ENCODE assay signal across 18 cellular contexts in genomic region chr2:119383410-119384140, GRCh38. TPM values are rescaled to one million over a fixed set of nuclear protein-coding genes. Genes with fewer than 3 reads are reported as not detected.
DNase-seq lines count a peak whose midpoint lies in the region; ATAC-seq and TF ChIP-seq lines count a peak whose summit lies in the region.
"Had no signal": no experiment of that assay in that cellular context is flagged by ENCODE, and none has a peak within 500 bp of the region (broad histone marks: within the 10 kb centered on the region; RNA-seq: fewer than 3 reads in every experiment).

No MANE protein-coding gene starts in this region.

- TF ChIP-seq POLR2A in erythroblast (IDR thresholded peaks at IDR 0.05; ENCODE audit: low read length), result no peak

- intact Hi-C loops in colonic mucosa (cut with DNase I), result no loop called here

- no peak for ATAC-seq in HG02588 (IDR thresholded peaks at IDR 0.05; ENCODE audit: unreplicated experiment)
- no peak for ATAC-seq in activated naive CD4-positive, alpha-beta T cell treated with anti-CD3 and anti-CD28 coated beads, Interleukin-2, amount 50 U/mL, for 72 hours
- ATAC-seq: GM12878 had no signal

- peaks cover 0 to 4% of the 10 kb centered on the region in 2 donors for H3K9me3 Mint-ChIP-seq in activated naive CD4-positive, alpha-beta T cell treated with anti-CD3 and anti-CD28 coated beads, Interleukin-2, amount 50 U/mL, for 72 hours
- H3K9me3 Mint-ChIP-seq: activated naive CD4-positive, alpha-beta T cell treated with anti-CD3 and anti-CD28 coated beads, Interleukin-2, amount 50 U/mL, for 24 hours had no signal

- H3K36me3 ChIP-seq in BE2C (no peaks in the 10 kb centered on the region), colonic mucosa (no peaks in the 10 kb centered on the region)
- H3K36me3 ChIP-seq: HAP-1, thoracic aorta had no signal

- H3K9ac ChIP-seq in colonic mucosa (ENCODE audit: low read depth in 2 of 2, low read length in 2 of 2), result no peak overlapping the region

- in situ Hi-C loops in ACHN (cut with HindIII; ENCODE audit: low pct_ligation_motif_present, low pct_unique_long_range_greater_than_20kb, low sequenced_read_pairs), result no loop called here

- H3K27me3 ChIP-seq in BE2C (no peaks in the 10 kb centered on the region), colonic mucosa (no peaks in the 10 kb centered on the region)

- no peaks in the 10 kb centered on the region for H3K9me3 ChIP-seq in BE2C
- no peaks in the 10 kb centered on the region for H3K9me3 ChIP-seq in colonic mucosa
- H3K9me3 ChIP-seq: HAP-1, thoracic aorta had no signal

- H3K27ac Mint-ChIP-seq in activated naive CD4-positive, alpha-beta T cell treated with anti-CD3 and anti-CD28 coated beads, Interleukin-2, amount 50 U/mL, for 72 hours, result no peak overlapping the region
- H3K27ac Mint-ChIP-seq: activated naive CD4-positive, alpha-beta T cell treated with anti-CD3 and anti-CD28 coated beads, Interleukin-2, amount 50 U/mL, for 24 hours had no signal

- H3K27ac ChIP-seq in colonic mucosa, result no peak overlapping the region
- H3K27ac ChIP-seq: thoracic aorta had no signal

- peaks cover 4% of the 10 kb centered on the region in 2 donors for H3K36me3 Mint-ChIP-seq in activated naive CD4-positive, alpha-beta T cell treated with anti-CD3 and anti-CD28 coated beads, Interleukin-2, amount 50 U/mL, for 72 hours
- H3K36me3 Mint-ChIP-seq: activated naive CD4-positive, alpha-beta T cell treated with anti-CD3 and anti-CD28 coated beads, Interleukin-2, amount 50 U/mL, for 24 hours had no signal

- DNase-seq in BE2C (peak; percentile 11), DMS153 treated with DMSO at 0.1 percent for 48 hours (lab: John Stamatoyannopoulos, UW; ENCODE audit: unreplicated experiment) (peak; percentile 39), NCI-H446 (lab: John Stamatoyannopoulos, UW) (peak; percentile 36 to 86), colonic mucosa (peak; percentile 25), erythroblast (lab: John Stamatoyannopoulos, UW) (no peak), ACHN (no peak)
- DNase-seq in activated naive CD4-positive, alpha-beta T cell treated with anti-CD3 and anti-CD28 coated beads, Interleukin-2, amount 50 U/mL, for 72 hours (ENCODE audit: low spot score in 2 of 2), result no peak
- DNase-seq: activated CD4-positive, alpha-beta T cell treated with anti-CD3 and anti-CD28 coated beads for 1 hour; cerebellar nuclear complex; glutamatergic neuron; T-helper 1 cell had no signal

- H3K4me1 ChIP-seq in BE2C (peaks cover 4% of the 10 kb centered on the region), colonic mucosa (no peaks in the 10 kb centered on the region)
- H3K4me1 ChIP-seq: HAP-1 had no signal

- H3K4me3 ChIP-seq in BE2C (ENCODE audit: low read depth, low read length) (no peak overlapping the region), colonic mucosa (no peak overlapping the region)
- H3K4me3 ChIP-seq: GM12878, HAP-1, thoracic aorta had no signal

- no peak for TF ChIP-seq CTCF in BE2C (IDR thresholded peaks at IDR 0.05; ENCODE audit: low read depth, low read length)
- TF ChIP-seq CTCF in colonic mucosa (IDR thresholded peaks at IDR 0.05), result no peak

RNA-seq across cellular contexts. Expression of gene DBI, which starts 16.8 kb away (rescaled TPM):
- 46.8 TPM for polyA plus RNA-seq in BE2C (2012; ENCODE audit: insufficient read depth, insufficient read length, low read depth)
- 100 to 1,000 TPM; 275 to 291 TPM for total RNA-seq in colonic mucosa
- total RNA-seq in activated naive CD4-positive, alpha-beta T cell treated with anti-CD3 and anti-CD28 coated beads, Interleukin-2, amount 50 U/mL, for 72 hours, result 100 to 1,000 TPM in 1 of 2 donors, 10 to 100 TPM in 1; 90.8 to 131 TPM

RNA-seq across cellular contexts. Expression of gene C2orf76, which starts 16.9 kb away (rescaled TPM):
- 6.7 TPM for polyA plus RNA-seq in BE2C (2012; ENCODE audit: insufficient read depth, insufficient read length, low read depth)
- total RNA-seq in colonic mucosa, result 1 to 10 TPM; 4.7 to 6.6 TPM
- total RNA-seq in activated naive CD4-positive, alpha-beta T cell treated with anti-CD3 and anti-CD28 coated beads, Interleukin-2, amount 50 U/mL, for 72 hours, result 10 to 100 TPM in 1 of 2 donors, 1 to 10 TPM in 1; 6.1 to 31.6 TPM

RNA-seq across cellular contexts. Expression of gene TMEM37, which starts 48.1 kb away (rescaled TPM):
- polyA plus RNA-seq in BE2C (2012; ENCODE audit: insufficient read depth, insufficient read length, low read depth), result not detected
- total RNA-seq in colonic mucosa, result 10 to 100 TPM; 24.3 to 52.1 TPM
- total RNA-seq in activated naive CD4-positive, alpha-beta T cell treated with anti-CD3 and anti-CD28 coated beads, Interleukin-2, amount 50 U/mL, for 72 hours, result not detected
- total RNA-seq: kidney epithelial cell, myocyte had no signal

Comparison
In these comparisons a context has a peak if more than half of its experiments do, and no peak if none do; other contexts are left out.
1. DNase-seq: peak in BE2C (single experiment), DMS153 treated with DMSO at 0.1 percent for 48 hours (single experiment), NCI-H446 (2 of 2) and colonic mucosa (single experiment); none in erythroblast (0 of 2), ACHN (single experiment) and activated naive CD4-positive, alpha-beta T cell treated with anti-CD3 and anti-CD28 coated beads, Interleukin-2, amount 50 U/mL, for 72 hours (0 of 2).
2. RNA of gene TMEM37, which starts 48.1 kb away (total RNA-seq): 24.3 to 52.1 TPM in colonic mucosa; not detected in activated naive CD4-positive, alpha-beta T cell treated with anti-CD3 and anti-CD28 coated beads, Interleukin-2, amount 50 U/mL, for 72 hours; every median in the first group is over 10 times any median in the second.